37 cellular contexts compared by ENCODE assay signal in genomic region chr3:69360690-69361089, GRCh38.
"Had no signal": no experiment of that assay in that cellular context is flagged by ENCODE, and none has a peak within 500 bp of the region (broad histone marks: within the 10 kb centered on the region; RNA-seq: fewer than 3 reads in every experiment).

No MANE protein-coding gene starts in this region.

- DNase-seq: activated CD4-positive, alpha-beta memory T cell treated with anti-CD3 and anti-CD28 coated beads, Interleukin-2, amount 10 ng/mL, durations not matched to agents 7 days and 5 days; activated CD4-positive, alpha-beta T cell treated with anti-CD3 and anti-CD28 coated beads for 1 hour; activated CD4-positive, alpha-beta T cell treated with anti-CD3 and anti-CD28 coated beads for 36 hours; activated CD4-positive, alpha-beta T cell treated with anti-CD3 and anti-CD28 coated beads for 48 hours; activated CD4-positive, alpha-beta T cell treated with anti-CD3 and anti-CD28 coated beads, Interleukin-2, amount 10 ng/mL, durations not matched to agents 7 days and 5 days; activated CD4-positive, alpha-beta T cell treated with anti-CD3 and anti-CD28 coated beads, Interleukin-2, amount 50 U/mL, for 48 hours; activated CD4-positive, CD25-positive, alpha-beta regulatory T cell; activated CD8-positive, alpha-beta memory T cell treated with anti-CD3 and anti-CD28 coated beads for 24 hours; activated CD8-positive, alpha-beta memory T cell treated with anti-CD3 and anti-CD28 coated beads, Interleukin-2, amount 10 ng/mL, durations not matched to agents 7 days and 5 days; activated CD8-positive, alpha-beta memory T cell treated with anti-CD3 and anti-CD28 coated beads, Interleukin-2, amount 50 U/mL, for 48 hours; activated CD8-positive, alpha-beta T cell treated with anti-CD3 and anti-CD28 coated beads, Interleukin-2, amount 10 ng/mL, durations not matched to agents 7 days and 5 days; activated effector memory CD4-positive, alpha-beta T cell treated with Interleukin-2 at 50 U/mL for 16 hours; activated gamma-delta T cell; activated naive CD4-positive, alpha-beta T cell treated with anti-CD3 and anti-CD28 coated beads, Interleukin-2, amount 10 ng/mL, durations not matched to agents 7 days and 5 days; activated naive CD4-positive, alpha-beta T cell treated with Interleukin-2 at 50 U/mL for 16 hours; activated naive CD8-positive, alpha-beta T cell treated with anti-CD3 and anti-CD28 coated beads, Interleukin-2, amount 10 ng/mL, durations not matched to agents 7 days and 5 days; activated naive CD8-positive, alpha-beta T cell treated with anti-CD3 and anti-CD28 coated beads, Interleukin-2, amount 50 U/mL, for 24 hours; activated T-cell treated with anti-CD3 and anti-CD28 coated beads, Interleukin-2, amount 50 U/mL, for 24 hours; activated T-cell treated with anti-CD3 and anti-CD28 coated beads, Interleukin-2, amount 50 U/mL, for 48 hours; amygdala; anterior cingulate cortex; caudate nucleus; cerebellar nuclear complex; T-helper 1 cell; T-helper 2 cell; T-helper 9 cell had no signal

- H3K4me3 Mint-ChIP-seq: activated CD4-positive, alpha-beta memory T cell treated with anti-CD3 and anti-CD28 coated beads, Interleukin-2, amount 10 ng/mL, durations not matched to agents 7 days and 5 days; activated CD4-positive, alpha-beta T cell treated with anti-CD3 and anti-CD28 coated beads for 36 hours; activated CD4-positive, alpha-beta T cell treated with anti-CD3 and anti-CD28 coated beads, Interleukin-2, amount 10 ng/mL, durations not matched to agents 7 days and 5 days; activated CD8-positive, alpha-beta memory T cell treated with anti-CD3 and anti-CD28 coated beads, Interleukin-2, amount 10 ng/mL, durations not matched to agents 7 days and 5 days; activated CD8-positive, alpha-beta T cell treated with anti-CD3 and anti-CD28 coated beads, Interleukin-2, amount 10 ng/mL, durations not matched to agents 7 days and 5 days; activated naive CD4-positive, alpha-beta T cell treated with anti-CD3 and anti-CD28 coated beads, Interleukin-2, amount 10 ng/mL, durations not matched to agents 7 days and 5 days; activated naive CD4-positive, alpha-beta T cell treated with anti-CD3 and anti-CD28 coated beads, Interleukin-2, amount 50 U/mL, for 24 hours; activated naive CD8-positive, alpha-beta T cell; activated naive CD8-positive, alpha-beta T cell treated with anti-CD3 and anti-CD28 coated beads, Interleukin-2, amount 10 ng/mL, durations not matched to agents 7 days and 5 days; activated naive CD8-positive, alpha-beta T cell treated with anti-CD3 and anti-CD28 coated beads, Interleukin-2, amount 50 U/mL, for 24 hours; activated T-cell treated with anti-CD3 and anti-CD28 coated beads, Interleukin-2, amount 50 U/mL, for 24 hours; brain; central memory CD8-positive, alpha-beta T cell; T-helper 1 cell treated with Interleukin-12 subunit alpha and Interleukin-12 subunit beta and Interleukin-4 antibody, amounts not matched to agents 30 μg/mL and 1 μg/mL, for 36 hours; T-helper 2 cell treated with Interferon-gamma antibody and Interleukin-4, amounts not matched to agents 5 μg/mL and 100 μg/mL, for 36 hours had no signal

- H3K4me1 Mint-ChIP-seq: activated CD4-positive, alpha-beta T cell treated with anti-CD3 and anti-CD28 coated beads for 36 hours; activated CD4-positive, alpha-beta T cell treated with anti-CD3 and anti-CD28 coated beads, Interleukin-2, amount 10 ng/mL, durations not matched to agents 7 days and 5 days; activated naive CD4-positive, alpha-beta T cell treated with anti-CD3 and anti-CD28 coated beads, Interleukin-2, amount 10 ng/mL, durations not matched to agents 7 days and 5 days; activated naive CD4-positive, alpha-beta T cell treated with anti-CD3 and anti-CD28 coated beads, Interleukin-2, amount 50 U/mL, for 24 hours; activated naive CD8-positive, alpha-beta T cell treated with anti-CD3 and anti-CD28 coated beads, Interleukin-2, amount 10 ng/mL, durations not matched to agents 7 days and 5 days; activated naive CD8-positive, alpha-beta T cell treated with anti-CD3 and anti-CD28 coated beads, Interleukin-2, amount 50 U/mL, for 24 hours; brain; central memory CD8-positive, alpha-beta T cell had no signal

- H3K9me3 Mint-ChIP-seq: activated CD4-positive, alpha-beta memory T cell treated with anti-CD3 and anti-CD28 coated beads, Interleukin-2, amount 10 ng/mL, durations not matched to agents 7 days and 5 days; activated CD4-positive, alpha-beta T cell treated with anti-CD3 and anti-CD28 coated beads, Interleukin-2, amount 10 ng/mL, durations not matched to agents 7 days and 5 days; activated naive CD4-positive, alpha-beta T cell treated with anti-CD3 and anti-CD28 coated beads, Interleukin-2, amount 10 ng/mL, durations not matched to agents 7 days and 5 days; activated naive CD8-positive, alpha-beta T cell treated with anti-CD3 and anti-CD28 coated beads, Interleukin-2, amount 10 ng/mL, durations not matched to agents 7 days and 5 days; activated T-cell treated with anti-CD3 and anti-CD28 coated beads, Interleukin-2, amount 50 U/mL, for 24 hours; activated T-helper 2 cell treated with anti-CD3 and anti-CD28 coated beads, Interferon-gamma antibody, Interleukin-2, Interleukin-4, amounts not matched to agents 10 μg/mL and 5 μg/mL and 100 μg/mL, durations not matched to agents 14 hours and 24 hours and 36 hours; central memory CD8-positive, alpha-beta T cell; T-helper 2 cell treated with Interferon-gamma antibody and Interleukin-4, amounts not matched to agents 5 μg/mL and 100 μg/mL, for 36 hours had no signal

- H3K27ac Mint-ChIP-seq: activated CD4-positive, alpha-beta memory T cell treated with anti-CD3 and anti-CD28 coated beads, Interleukin-2, amount 10 ng/mL, durations not matched to agents 7 days and 5 days; activated CD4-positive, alpha-beta T cell treated with anti-CD3 and anti-CD28 coated beads for 36 hours; activated CD4-positive, alpha-beta T cell treated with anti-CD3 and anti-CD28 coated beads, Interleukin-2, amount 10 ng/mL, durations not matched to agents 7 days and 5 days; activated CD8-positive, alpha-beta memory T cell treated with anti-CD3 and anti-CD28 coated beads, Interleukin-2, amount 10 ng/mL, durations not matched to agents 7 days and 5 days; activated CD8-positive, alpha-beta T cell treated with anti-CD3 and anti-CD28 coated beads, Interleukin-2, amount 10 ng/mL, durations not matched to agents 7 days and 5 days; activated naive CD4-positive, alpha-beta T cell treated with anti-CD3 and anti-CD28 coated beads, Interleukin-2, amount 10 ng/mL, durations not matched to agents 7 days and 5 days; activated naive CD4-positive, alpha-beta T cell treated with anti-CD3 and anti-CD28 coated beads, Interleukin-2, amount 50 U/mL, for 24 hours; activated naive CD8-positive, alpha-beta T cell; activated naive CD8-positive, alpha-beta T cell treated with anti-CD3 and anti-CD28 coated beads, Interleukin-2, amount 10 ng/mL, durations not matched to agents 7 days and 5 days; activated naive CD8-positive, alpha-beta T cell treated with anti-CD3 and anti-CD28 coated beads, Interleukin-2, amount 50 U/mL, for 24 hours; activated T-cell treated with anti-CD3 and anti-CD28 coated beads, Interleukin-2, amount 50 U/mL, for 24 hours; activated T-helper 2 cell treated with anti-CD3 and anti-CD28 coated beads, Interferon-gamma antibody, Interleukin-2, Interleukin-4, amounts not matched to agents 10 μg/mL and 5 μg/mL and 100 μg/mL, durations not matched to agents 14 hours and 24 hours and 36 hours; brain; T-helper 1 cell treated with Interleukin-12 subunit alpha and Interleukin-12 subunit beta and Interleukin-4 antibody, amounts not matched to agents 30 μg/mL and 1 μg/mL, for 36 hours; T-helper 2 cell treated with Interferon-gamma antibody and Interleukin-4, amounts not matched to agents 5 μg/mL and 100 μg/mL, for 36 hours had no signal

- ATAC-seq: activated CD4-positive, alpha-beta T cell treated with anti-CD3 and anti-CD28 coated beads for 36 hours; activated CD4-positive, CD25-positive, alpha-beta regulatory T cell treated with anti-CD3 and anti-CD28 coated beads, Interleukin-2, amount 50 U/mL, for 24 hours; activated CD8-positive, alpha-beta memory T cell treated with anti-CD3 and anti-CD28 coated beads, Interleukin-2, amount 10 ng/mL, durations not matched to agents 7 days and 5 days; activated CD8-positive, alpha-beta T cell treated with anti-CD3 and anti-CD28 coated beads, Interleukin-2, amount 10 ng/mL, durations not matched to agents 7 days and 5 days; activated naive CD8-positive, alpha-beta T cell treated with anti-CD3 and anti-CD28 coated beads, Interleukin-2, amount 50 U/mL, for 24 hours had no signal

- H3K36me3 ChIP-seq: ascending aorta, cardiac muscle cell had no signal

- H3K4me3 ChIP-seq: ascending aorta, cardiac muscle cell had no signal

- H3K27ac ChIP-seq: cardiac muscle cell, VCaP had no signal

- H3K9me3 ChIP-seq: ascending aorta had no signal

- H3K36me3 Mint-ChIP-seq: activated CD8-positive, alpha-beta memory T cell treated with anti-CD3 and anti-CD28 coated beads, Interleukin-2, amount 10 ng/mL, durations not matched to agents 7 days and 5 days; activated naive CD4-positive, alpha-beta T cell treated with anti-CD3 and anti-CD28 coated beads, Interleukin-2, amount 10 ng/mL, durations not matched to agents 7 days and 5 days; activated naive CD4-positive, alpha-beta T cell treated with anti-CD3 and anti-CD28 coated beads, Interleukin-2, amount 50 U/mL, for 24 hours; activated naive CD8-positive, alpha-beta T cell; activated naive CD8-positive, alpha-beta T cell treated with anti-CD3 and anti-CD28 coated beads, Interleukin-2, amount 10 ng/mL, durations not matched to agents 7 days and 5 days; brain had no signal

- H3K27me3 ChIP-seq: ascending aorta, cardiac muscle cell had no signal

- H3K27me3 Mint-ChIP-seq: activated CD4-positive, alpha-beta T cell treated with anti-CD3 and anti-CD28 coated beads for 36 hours; activated naive CD4-positive, alpha-beta T cell treated with anti-CD3 and anti-CD28 coated beads, Interleukin-2, amount 50 U/mL, for 24 hours; activated T-cell treated with anti-CD3 and anti-CD28 coated beads, Interleukin-2, amount 50 U/mL, for 24 hours; brain; central memory CD8-positive, alpha-beta T cell had no signal
